ENCODE assay signal across 16 cellular contexts in the genomic region with DNA sequence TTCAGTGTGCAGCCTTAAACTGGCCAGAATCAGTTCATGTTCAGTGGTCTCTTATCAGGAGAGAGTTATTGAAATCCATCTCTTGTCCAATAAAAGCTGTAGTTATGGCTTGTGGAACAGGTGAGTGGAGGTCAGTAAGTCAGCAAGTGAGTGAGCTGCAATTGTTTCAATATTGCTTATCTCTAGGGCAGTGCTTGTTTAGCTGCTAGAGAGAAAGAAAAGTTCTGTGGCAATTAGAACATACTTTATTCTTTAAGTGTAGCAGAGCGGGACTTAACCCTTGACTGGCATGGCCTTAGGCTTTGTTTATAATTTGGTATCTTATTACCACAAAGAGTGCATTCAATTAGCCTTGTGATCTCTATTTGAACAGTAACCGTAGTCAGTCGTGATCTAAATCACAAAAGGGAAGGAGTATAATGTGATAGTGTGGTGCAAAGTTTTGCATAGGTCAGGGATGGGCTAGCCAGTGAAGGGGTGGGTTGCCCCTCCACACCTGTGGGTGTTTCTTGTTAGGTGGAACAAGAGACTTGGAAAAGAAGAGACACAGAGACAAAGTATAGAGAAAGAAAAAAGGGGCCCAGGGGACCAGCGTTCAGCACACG. TPM values are rescaled to one million over a fixed set of nuclear protein-coding genes. Genes with fewer than 3 reads are reported as not detected.
"Had no signal": no experiment of that assay in that cellular context is flagged by ENCODE, and none has a peak within 500 bp of the region (broad histone marks: within the 10 kb centered on the region; RNA-seq: fewer than 3 reads in every experiment).

No MANE protein-coding gene starts in this region.

- H3K9me3 Mint-ChIP-seq: activated B cell treated with CpG ODN at 0.5 μM for 24 hours; activated CD4-positive, alpha-beta T cell treated with anti-CD3 and anti-CD28 coated beads, Interleukin-2, amount 10 ng/mL, durations not matched to agents 24 days and 14 days; activated naive CD4-positive, alpha-beta T cell treated with anti-CD3 and anti-CD28 coated beads for 36 hours had no signal

- DNase-seq: activated B cell treated with CpG ODN at 0.5 μM for 24 hours; activated CD4-positive, alpha-beta T cell treated with anti-CD3 and anti-CD28 coated beads, Interleukin-2, amount 10 ng/mL, durations not matched to agents 24 days and 14 days; activated naive CD4-positive, alpha-beta T cell treated with anti-CD3 and anti-CD28 coated beads for 36 hours; adrenal gland; central memory CD4-positive, alpha-beta T cell; effector CD4-positive, alpha-beta T cell; foreskin melanocyte; head of caudate nucleus; kidney; midbrain; T-helper 17 cell; thyroid gland had no signal

- H3K27me3 ChIP-seq: adrenal gland, thyroid gland had no signal

- H3K27ac ChIP-seq: adrenal gland, coronary artery, skin epidermis, thyroid gland had no signal

- H3K4me3 ChIP-seq: adrenal gland, coronary artery, skin epidermis, thyroid gland had no signal

- ATAC-seq: T-helper 17 cell had no signal

- H3K36me3 ChIP-seq: adrenal gland, thyroid gland had no signal

- H3K4me1 Mint-ChIP-seq: activated CD4-positive, alpha-beta T cell treated with anti-CD3 and anti-CD28 coated beads, Interleukin-2, amount 10 ng/mL, durations not matched to agents 24 days and 14 days had no signal

- H3K4me3 Mint-ChIP-seq: activated B cell treated with CpG ODN at 0.5 μM for 24 hours; activated CD4-positive, alpha-beta T cell treated with anti-CD3 and anti-CD28 coated beads, Interleukin-2, amount 10 ng/mL, durations not matched to agents 24 days and 14 days; activated naive CD4-positive, alpha-beta T cell treated with anti-CD3 and anti-CD28 coated beads for 36 hours; activated T-helper 1 cell treated with anti-CD3 and anti-CD28 coated beads, Interleukin-12 subunit alpha, Interleukin-12 subunit beta, Interleukin-2, Interleukin-4 antibody, amounts not matched to agents 30 ng/mL and 10 ng/mL and 1 ng/mL, durations not matched to agents 14 hours and 24 hours and 36 hours; T-helper 17 cell had no signal

- H3K27ac Mint-ChIP-seq: activated B cell treated with CpG ODN at 0.5 μM for 24 hours; activated CD4-positive, alpha-beta T cell treated with anti-CD3 and anti-CD28 coated beads, Interleukin-2, amount 10 ng/mL, durations not matched to agents 24 days and 14 days; activated naive CD4-positive, alpha-beta T cell treated with anti-CD3 and anti-CD28 coated beads for 36 hours; activated T-helper 1 cell treated with anti-CD3 and anti-CD28 coated beads, Interleukin-12 subunit alpha, Interleukin-12 subunit beta, Interleukin-2, Interleukin-4 antibody, amounts not matched to agents 30 ng/mL and 10 ng/mL and 1 ng/mL, durations not matched to agents 14 hours and 24 hours and 36 hours; T-helper 17 cell had no signal

- H3K4me1 ChIP-seq: adrenal gland, thyroid gland had no signal

- H3K27me3 Mint-ChIP-seq: activated B cell treated with CpG ODN at 0.5 μM for 24 hours; activated CD4-positive, alpha-beta T cell treated with anti-CD3 and anti-CD28 coated beads, Interleukin-2, amount 10 ng/mL, durations not matched to agents 24 days and 14 days; T-helper 17 cell had no signal

- H3K9me3 ChIP-seq: adrenal gland, thyroid gland had no signal

RNA-seq across cellular contexts. Expression of gene ETDC, which starts 6.9 kb away (rescaled TPM):
- total RNA-seq: activated B cell treated with CpG ODN at 0.5 μM for 24 hours; activated CD4-positive, alpha-beta T cell treated with anti-CD3 and anti-CD28 coated beads, Interleukin-2, amount 10 ng/mL, durations not matched to agents 24 days and 14 days; activated naive CD4-positive, alpha-beta T cell treated with anti-CD3 and anti-CD28 coated beads for 36 hours; activated T-helper 1 cell treated with anti-CD3 and anti-CD28 coated beads, Interleukin-12 subunit alpha, Interleukin-12 subunit beta, Interleukin-2, Interleukin-4 antibody, amounts not matched to agents 30 ng/mL and 10 ng/mL and 1 ng/mL, durations not matched to agents 14 hours and 24 hours and 36 hours; adrenal gland; kidney; lower leg skin; T-helper 17 cell; thyroid gland had no signal

RNA-seq across cellular contexts. Expression of gene ETDA, which starts 50.5 kb away (rescaled TPM):
- total RNA-seq: activated B cell treated with CpG ODN at 0.5 μM for 24 hours; activated CD4-positive, alpha-beta T cell treated with anti-CD3 and anti-CD28 coated beads, Interleukin-2, amount 10 ng/mL, durations not matched to agents 24 days and 14 days; activated naive CD4-positive, alpha-beta T cell treated with anti-CD3 and anti-CD28 coated beads for 36 hours; activated T-helper 1 cell treated with anti-CD3 and anti-CD28 coated beads, Interleukin-12 subunit alpha, Interleukin-12 subunit beta, Interleukin-2, Interleukin-4 antibody, amounts not matched to agents 30 ng/mL and 10 ng/mL and 1 ng/mL, durations not matched to agents 14 hours and 24 hours and 36 hours; adrenal gland; kidney; lower leg skin; T-helper 17 cell; thyroid gland had no signal
